In the genomic region with DNA sequence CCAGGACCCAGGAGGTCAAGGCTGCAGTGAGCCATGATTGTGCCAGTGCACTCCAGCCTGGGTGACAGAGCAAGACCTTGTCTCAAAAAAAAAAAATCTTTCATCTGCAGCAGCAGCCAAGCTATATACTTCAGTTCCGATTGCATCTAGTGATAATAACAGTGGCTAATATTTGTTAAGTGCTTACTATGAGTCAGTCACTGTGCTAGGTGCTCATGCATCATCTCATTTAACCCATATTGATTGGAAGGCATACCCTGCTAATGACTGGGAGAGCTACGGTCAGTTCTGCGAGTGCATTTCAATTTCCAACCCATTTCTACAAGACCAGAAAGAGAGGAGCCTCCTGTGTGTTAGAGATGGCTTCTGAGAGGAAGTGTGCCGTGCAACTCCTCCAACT, we compare ENCODE assay signal across 24 cellular contexts.
"Had no signal": no experiment of that assay in that cellular context is flagged by ENCODE, and none has a peak within 500 bp of the region (broad histone marks: within the 10 kb centered on the region; RNA-seq: fewer than 3 reads in every experiment).

No MANE protein-coding gene starts in this region.

- H3K27ac ChIP-seq: KMS-11, VCaP had no signal

- ATAC-seq: activated T-cell treated with anti-CD3 and anti-CD28 coated beads, Interleukin-2, amount 50 U/mL, for 4 hours; T-cell had no signal

- DNase-seq: activated CD4-positive, alpha-beta memory T cell treated with anti-CD3 and anti-CD28 coated beads for 36 hours; activated CD4-positive, alpha-beta T cell treated with anti-CD3 and anti-CD28 coated beads, Interleukin-2, amount 10 ng/mL, durations not matched to agents 7 days and 5 days; activated CD4-positive, CD25-positive, alpha-beta regulatory T cell; activated CD8-positive, alpha-beta memory T cell treated with anti-CD3 and anti-CD28 coated beads for 24 hours; activated effector memory CD4-positive, alpha-beta T cell treated with anti-CD3 and anti-CD28 coated beads, Interleukin-2, amount 50 U/mL, for 16 hours; activated naive CD4-positive, alpha-beta T cell treated with Interleukin-2 at 50 U/mL for 16 hours; activated naive CD8-positive, alpha-beta T cell treated with anti-CD3 and anti-CD28 coated beads for 36 hours; activated T-cell treated with anti-CD3 and anti-CD28 coated beads, Interleukin-2, amount 50 U/mL, for 4 hours; anterior cingulate cortex; caudate nucleus; NCI-H1048; NCI-H146; NCI-H1930; NCI-H2171; NCI-H226; NCI-H510A; NCI-H526 treated with DMSO at 0.1 percent for 48 hours; NCI-H82; SIG-M5; T-cell; T-helper 2 cell; T1000 had no signal
